ENCODE assay signal across 8 cellular contexts in the genomic region with DNA sequence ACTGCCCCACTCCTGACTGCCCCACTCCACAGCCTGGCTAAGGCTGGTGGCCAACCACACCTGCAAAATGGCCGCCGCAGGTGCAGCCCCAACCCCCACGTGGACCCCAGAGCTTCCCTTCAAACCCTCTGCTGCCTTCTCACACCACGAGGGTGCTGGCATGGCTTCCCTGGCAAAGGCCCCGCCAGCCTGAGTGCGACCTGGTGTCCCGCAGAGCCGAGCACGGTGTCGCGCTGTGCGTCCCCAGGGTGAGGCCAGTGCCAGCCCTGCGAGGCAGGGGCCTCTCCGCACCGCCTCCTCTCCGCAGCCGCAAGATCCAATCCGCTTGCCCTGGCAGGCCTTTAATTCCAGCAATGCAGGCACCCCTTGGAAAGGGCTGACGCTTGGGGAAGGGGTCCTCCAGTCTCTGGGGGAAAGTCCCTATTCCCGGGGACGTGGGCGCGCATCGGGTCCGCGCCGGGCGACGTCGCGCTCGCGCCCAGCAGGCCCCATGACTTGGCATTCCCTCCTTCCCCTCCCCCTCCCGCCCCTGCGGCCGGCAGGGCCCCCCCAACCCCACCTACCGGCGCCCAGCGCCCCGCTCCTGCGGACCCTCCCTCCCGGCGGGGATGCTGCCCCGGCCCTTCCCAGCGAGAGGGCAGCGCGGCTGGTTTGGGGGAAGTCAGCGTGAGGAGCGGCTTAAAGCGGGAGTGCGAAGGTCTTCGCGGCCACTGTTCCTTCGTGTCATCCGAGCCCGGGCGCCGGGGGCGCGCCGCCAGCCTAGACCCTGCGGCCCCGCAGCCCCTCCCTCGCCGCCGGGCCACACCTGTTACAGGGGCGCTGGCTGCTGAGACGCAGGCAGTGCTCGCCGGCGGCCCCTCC.
A peak's percentile ranks its signal among the peaks of the same experiment; 100 is the strongest.
DNase-seq lines count a peak whose midpoint lies in the region; ATAC-seq and TF ChIP-seq lines count a peak whose summit lies in the region.

No MANE protein-coding gene starts in this region.

- H3K4me2 ChIP-seq in parathyroid adenoma (ENCODE audit: low read length): peak overlapping the region; percentile 62

- TF ChIP-seq CTCF in parathyroid adenoma (IDR thresholded peaks at IDR 0.05): no peak

- H3K4me3 ChIP-seq in parathyroid adenoma (ENCODE audit: low read depth, low read length): no peak overlapping the region

- H3K79me2 ChIP-seq in parathyroid adenoma: no peaks in the 10 kb centered on the region

- H3K4me1 ChIP-seq in parathyroid adenoma: no peaks in the 10 kb centered on the region

- ATAC-seq in HG02610 (IDR thresholded peaks at IDR 0.05; ENCODE audit: unreplicated experiment) (no peak), HG03097 (IDR thresholded peaks at IDR 0.05; ENCODE audit: low FRiP score, unreplicated experiment) (no peak)

- no peak overlapping the region for H3K27ac ChIP-seq in parathyroid adenoma

- peak; percentile 35 for DNase-seq in DMS79 (lab: John Stamatoyannopoulos, UW)
- DNase-seq in NCI-H510A treated with DMSO at 0.1 percent for 48 hours (lab: John Stamatoyannopoulos, UW): peak; percentile 37
- peak in 37 of 42 donors; percentile 23 to 86 (median 70) for DNase-seq in head of caudate nucleus
- no peak for DNase-seq in LoVo (ENCODE audit: low spot score)
- no peak for DNase-seq in EL

- H3K27me3 ChIP-seq in parathyroid adenoma (ENCODE audit: control insufficient read depth, insufficient read depth, low read length): no peaks in the 10 kb centered on the region

- no peak overlapping the region for H3K9ac ChIP-seq in parathyroid adenoma

- no peaks in the 10 kb centered on the region for H3K36me3 ChIP-seq in parathyroid adenoma (ENCODE audit: control insufficient read depth, insufficient read depth, low read length)

- H2AFZ ChIP-seq in parathyroid adenoma: no peak overlapping the region

- intact Hi-C loops in head of caudate nucleus (cut with DNase I): no loop called here

- H3K9me3 ChIP-seq in parathyroid adenoma (ENCODE audit: control insufficient read depth, low read length): no peaks in the 10 kb centered on the region

Comparison
In these comparisons a context has a peak if more than half of its experiments do, and no peak if none do; other contexts are left out.
1. DNase-seq: peak in DMS79 (single experiment), NCI-H510A treated with DMSO at 0.1 percent for 48 hours (single experiment) and head of caudate nucleus (37 of 42); none in LoVo (single experiment) and EL (single experiment).